ENCODE assay signal across 12 cellular contexts in genomic region chr13:97262058-97262457, GRCh38. TPM values are rescaled to one million over a fixed set of nuclear protein-coding genes. Genes with fewer than 3 reads are reported as not detected.
DNase-seq lines count a peak whose midpoint lies in the region; ATAC-seq, FAIRE-seq and TF ChIP-seq lines count a peak whose summit lies in the region.
"Had no signal": no experiment of that assay in that cellular context is flagged by ENCODE, and none has a peak within 500 bp of the region (broad histone marks: within the 10 kb centered on the region; RNA-seq: fewer than 3 reads in every experiment).

No MANE protein-coding gene starts in this region.

- no peak for TF ChIP-seq CTCF in K562 (IDR thresholded peaks at IDR 0.05 in 2 of 3, conservative IDR thresholded peaks at IDR 0.05 in 1 of 3; ENCODE audit: insufficient read depth in 2 of 3, low read depth in 1 of 3, low read length in 3 of 3)
- no peak for TF ChIP-seq CTCF in vagina (IDR thresholded peaks at IDR 0.05)
- no peak for TF ChIP-seq CTCF in colonic mucosa (IDR thresholded peaks at IDR 0.05)

- FAIRE-seq in K562 (lab: Jason Lieb, UNC) = no peak
- FAIRE-seq: small intestine had no signal

- H3K9me1 ChIP-seq in K562 (ENCODE audit: control insufficient read depth, insufficient read depth, low read length) = no peaks in the 10 kb centered on the region

- H3K4me1 ChIP-seq in K562 (replicated peaks in 1 of 2; ENCODE audit: control insufficient read depth in 2 of 2, insufficient read depth in 2 of 2, low read length in 2 of 2) (peaks cover 30 to 50% of the 10 kb centered on the region in 2 experiments), vagina (peaks cover 80% of the 10 kb centered on the region), colonic mucosa (no peaks in the 10 kb centered on the region)

- H3K4me3 ChIP-seq in K562 (no peak overlapping the region), vagina (no peak overlapping the region), colonic mucosa (no peak overlapping the region)

- peaks cover 48 to 62% (median 59%) of the 10 kb centered on the region in 3 donors for H3K4me1 Mint-ChIP-seq in naive B cell

- H3K27ac Mint-ChIP-seq in naive B cell = peak overlapping the region in 3 of 6 donors; percentile 76 to 86 (median 86)

- TF ChIP-seq EP300 in K562 (IDR thresholded peaks at IDR 0.05; ENCODE audit: low read length) = no peak

- intact Hi-C loops in K562 (cut with micrococcal nuclease) = no loop called here
- intact Hi-C loops in vagina (cut with DNase I) = no loop called here
- intact Hi-C loops in colonic mucosa (cut with DNase I) = no loop called here

- ATAC-seq in K562 = no peak
- no peak for ATAC-seq in naive B cell (ENCODE audit: low read depth in 2 of 2)
- ATAC-seq in HG02623 (IDR thresholded peaks at IDR 0.05; ENCODE audit: unreplicated experiment) = no peak
- no peak for ATAC-seq in GM18502 (IDR thresholded peaks at IDR 0.05; ENCODE audit: poor library complexity, unreplicated experiment)

- CTCF ChIA-PET in K562 (lab: Yijun Ruan, JAX; ENCODE audit: low intra/inter-chr PET ratio) = no interaction called here

- H3K27me3 Mint-ChIP-seq in naive B cell = no peaks in the 10 kb centered on the region

- H3K4me2 ChIP-seq in K562 (ENCODE audit: insufficient read depth, low read length) = no peak overlapping the region

- in situ Hi-C loops in K562 (cut with MboI) = no loop called here

- no peak overlapping the region for H2AFZ ChIP-seq in K562 (ENCODE audit: low read depth, low read length)

- H3K4me3 Mint-ChIP-seq in naive B cell = peak overlapping the region in 5 of 8 donors; percentile 4 to 62 (median 10)

- H3K9me3 ChIP-seq in K562 (replicated peaks; ENCODE audit: control insufficient read depth, insufficient read depth, low read depth, low read length) (no peaks in the 10 kb centered on the region), vagina (no peaks in the 10 kb centered on the region), colonic mucosa (no peaks in the 10 kb centered on the region)

- no peaks in the 10 kb centered on the region for H3K9me3 Mint-ChIP-seq in naive B cell

- TF ChIP-seq POLR2A in K562 (conservative IDR thresholded peaks at IDR 0.05) (no peak), vagina (IDR thresholded peaks at IDR 0.05) (no peak)

- H3K36me3 ChIP-seq in K562 (ENCODE audit: control insufficient read depth, insufficient read depth, low read length) (peaks cover 13% of the 10 kb centered on the region; the same call in 1 of the 3 replicates), vagina (no peaks in the 10 kb centered on the region), colonic mucosa (no peaks in the 10 kb centered on the region)

- H3K36me3 Mint-ChIP-seq in naive B cell = peaks cover 0 to 11% of the 10 kb centered on the region in 2 donors

- WGBS in K562 (ENCODE audit: insufficient coverage, low coverage, missing lambda C conversion rate) = 57% methylated on average over 5 of the region's 8 CpGs

- BruUV-seq in K562 (replicated peaks; lab: Mats Ljungman, UMichigan) = no TSS peak

- H3K9ac ChIP-seq in K562 (ENCODE audit: insufficient read depth in 1 of 2, low read depth in 2 of 2, low read length in 2 of 2) (peak overlapping the region in 1 of 2 experiments; percentile 72; a peak in 1 of 4 replicates), colonic mucosa (ENCODE audit: low read depth in 2 of 2, low read length in 2 of 2) (no peak overlapping the region)

- no peak for TF ChIP-seq RAD21 in K562 (CRISPR knock-in tag; conservative IDR thresholded peaks at IDR 0.05 in 1 of 2, IDR thresholded peaks at IDR 0.05 in 1 of 2)

- H3K79me2 ChIP-seq in K562 (ENCODE audit: control insufficient read depth, insufficient read depth, low read length) = peaks cover 84% of the 10 kb centered on the region

- H4K20me1 ChIP-seq in K562 (replicated peaks; ENCODE audit: control insufficient read depth, insufficient read depth, low read length) = no peaks in the 10 kb centered on the region

- DNase-seq in stimulated activated naive CD4-positive, alpha-beta T cell treated with Interleukin-2 at 50 U/mL for 16 hours (lab: John Stamatoyannopoulos, UW) = peak; percentile 24
- no peak for DNase-seq in stimulated activated naive CD4-positive, alpha-beta T cell (lab: John Stamatoyannopoulos, UW)
- DNase-seq in K562 (ENCODE audit: extremely low read depth in 1 of 4, low spot score in 3 of 4) (no peak), naive B cell (no peak), vagina (ENCODE audit: extremely low spot score in 2 of 2) (no peak), colonic mucosa (no peak)
- DNase-seq: NCI-H1092 treated with DMSO at 0.1 percent for 48 hours; NK-92 treated with Interleukin-12 subunit alpha and Interleukin-12 subunit beta, amount 100 ng/mL, for 24 hours; small intestine had no signal

- H3K27me3 ChIP-seq in K562 (ENCODE audit: control insufficient read depth in 2 of 2, insufficient read depth in 2 of 2, low read length in 2 of 2) (no peaks in the 10 kb centered on the region), vagina (no peaks in the 10 kb centered on the region), colonic mucosa (no peaks in the 10 kb centered on the region)

- POLR2A ChIA-PET in K562 (lab: Yijun Ruan, JAX) = interaction anchor here (0.5 to 1.0 kb wide), 2 partner anchors 9 to 18 kb away, joined by 3 read pairs; no protein-coding TSS in a partner anchor

- H3K27ac ChIP-seq in K562 (ENCODE audit: extremely low read depth, low read depth, low read length) (no peak overlapping the region; the same call in 2 of the 3 replicates), vagina (peak overlapping the region; percentile 78), colonic mucosa (no peak overlapping the region)
- H3K27ac ChIP-seq: HL-60 had no signal

TF ChIP-seq in K562, 482 proteins besides CTCF, POLR2A, EP300 and RAD21:
- peak; percentile 94 for TF ChIP-seq ZBTB9 (CRISPR knock-in tag; IDR thresholded peaks at IDR 0.05)
- no peak for TF ChIP-seq ZNF217 (CRISPR knock-in tag; IDR thresholded peaks at IDR 0.05)

RNA-seq across cellular contexts. Expression of gene MBNL2, which starts 39.9 kb away (rescaled TPM):
- total RNA-seq in K562 (2011; cell fraction: chromatin; rRNA removed; ENCODE audit: low replicate concordance) = 15.8 and 50.2 TPM in 2 replicates
- total RNA-seq in K562 (2011; cell fraction: nucleolus; rRNA removed) = 6.8 and 9.1 TPM in 2 replicates
- total RNA-seq in K562 (2011; cell fraction: nucleoplasm; rRNA removed) = 14.8 and 18.3 TPM in 2 replicates
- total RNA-seq in K562 (2014; rRNA removed) (13.8 and 14.1 TPM in 2 replicates), K562 (2014; rRNA removed; fragmentation: Illumina TruSeq; extraction: Trizol) (22.8 and 26.7 TPM in 2 replicates), K562 (2015; rRNA removed; fragmentation: Illumina TruSeq; extraction: Trizol) (6.3 and 7.5 TPM in 2 replicates), K562 (2021) (22.0 and 24.8 TPM in 2 replicates), vagina (63.1 TPM), colonic mucosa (10 to 100 TPM; 28.2 to 61.8 TPM)
- polyA plus RNA-seq in K562 (2011; rRNA removed) (14.7 and 16.8 TPM in 2 replicates), K562 (2014; fragmentation: Illumina TruSeq; extraction: Trizol) (18.2 and 19.6 TPM in 2 replicates), K562 (2014; fragmentation: Nextera tagmentation; extraction: Ambion mirVana) (10 to 100 TPM in 1 of 2 experiments, 1 to 10 TPM in 1; 7.0 to 10.5 TPM), K562 (2014; rRNA removed) (9.1 and 11.7 TPM in 2 replicates), naive B cell (ENCODE audit: low read depth in 6 of 6) (10 to 100 TPM; 18.2 to 36.1 (median 21.3) TPM)
- 8.7 and 16.4 TPM in 2 replicates for polyA plus RNA-seq in K562 (2011; cell fraction: cytosol; rRNA removed)
- polyA plus RNA-seq in K562 (2011; cell fraction: nucleus; rRNA removed) = 14.1 and 16.0 TPM in 2 replicates
- 7.2 and 20.6 TPM in 2 replicates for polyA plus RNA-seq in K562 (2012)
- 63.7 and 74.2 TPM in 2 replicates for polyA minus RNA-seq in K562 (2011; rRNA and poly(A)+ RNA removed)
- 18.5 and 23.4 TPM in 2 replicates for polyA minus RNA-seq in K562 (2011; cell fraction: cytosol; rRNA and poly(A)+ RNA removed)
- polyA minus RNA-seq in K562 (2011; cell fraction: nucleus; rRNA and poly(A)+ RNA removed) = 16.4 and 39.1 TPM in 2 replicates
